ENCODE assay signal across 19 cellular contexts in genomic region chr18:24875286-24875685, GRCh38.
DNase-seq lines count a peak whose midpoint lies in the region; ATAC-seq and TF ChIP-seq lines count a peak whose summit lies in the region.
"Had no signal": no experiment of that assay in that cellular context is flagged by ENCODE, and none has a peak within 500 bp of the region (broad histone marks: within the 10 kb centered on the region; RNA-seq: fewer than 3 reads in every experiment).

No MANE protein-coding gene starts in this region.

- H2BK120ac ChIP-seq in IMR-90 (ENCODE audit: low read depth, low read length) (peak overlapping the region; percentile 85; the same call in 1 of the 2 replicates), mesenchymal stem cell (ENCODE audit: low read depth, low read length) (no peak overlapping the region)

- ATAC-seq in IMR-90 (ENCODE audit: low read depth) (no peak), WTC11 (peak; percentile 30; the same call in 1 of the 2 replicates), GM21367 (IDR thresholded peaks at IDR 0.05; ENCODE audit: unreplicated experiment) (no peak), HG02884 (IDR thresholded peaks at IDR 0.05; ENCODE audit: unreplicated experiment) (no peak)
- ATAC-seq in activated naive CD4-positive, alpha-beta T cell treated with anti-CD3 and anti-CD28 coated beads, Interleukin-2, amount 50 U/mL, for 72 hours: no peak
- ATAC-seq: HepG2, Panc1, Right ventricle myocardium inferior had no signal

- dilution Hi-C loops in IMR-90 (cut with HindIII; ENCODE audit: low sequenced_read_pairs, unreplicated experiment): no loop called here

- no TSS peak for BruUV-seq in IMR-90 (replicated peaks; lab: Mats Ljungman, UMichigan)

- no peaks in the 10 kb centered on the region for H3K36me3 Mint-ChIP-seq in WTC11
- no peaks in the 10 kb centered on the region for H3K36me3 Mint-ChIP-seq in activated naive CD4-positive, alpha-beta T cell treated with anti-CD3 and anti-CD28 coated beads, Interleukin-2, amount 50 U/mL, for 72 hours

- H3K14ac ChIP-seq in IMR-90 (replicated peaks; ENCODE audit: low read depth, low read length) (no peak overlapping the region), mesenchymal stem cell (ENCODE audit: low read length in 2 of 2) (no peak overlapping the region)

- CTCF ChIA-PET in IMR-90 (lab: Yijun Ruan, JAX) (no interaction called here), WTC11 (lab: Charles Lee) (no interaction called here)

- peaks cover 5% of the 10 kb centered on the region for H3K4me1 Mint-ChIP-seq in WTC11

- no peak overlapping the region for H3K56ac ChIP-seq in IMR-90 (ENCODE audit: extremely low read depth, insufficient read depth, low read length)

- DNase-seq in AG08395 (ENCODE audit: low spot score): peak; percentile 27
- no peak for DNase-seq in IMR-90
- DNase-seq in WTC11 (ENCODE audit: low spot score): no peak
- DNase-seq in mesenchymal stem cell: no peak
- DNase-seq in glomerular visceral epithelial cell (ENCODE audit: extremely low spot score): no peak
- DNase-seq in activated naive CD4-positive, alpha-beta T cell treated with anti-CD3 and anti-CD28 coated beads, Interleukin-2, amount 50 U/mL, for 72 hours (ENCODE audit: low spot score in 2 of 2): no peak
- DNase-seq: HFFc6, MM.1S, NCI-H1092 treated with DMSO at 0.1 percent for 48 hours, NCI-H2227 treated with DMSO at 0.1 percent for 48 hours, NCI-H524, SK-N-SH had no signal

- H3K4me2 ChIP-seq in IMR-90 (ENCODE audit: low read depth, low read length) (no peak overlapping the region), mesenchymal stem cell (ENCODE audit: low read length, poor library complexity, severe bottlenecking) (no peak overlapping the region)
- H3K4me2 ChIP-seq: KMS-11, SK-N-SH had no signal

- H3K4ac ChIP-seq in IMR-90 (ENCODE audit: low read depth, low read length) (peak overlapping the region; percentile 91), mesenchymal stem cell (ENCODE audit: low read depth in 1 of 2, low read length in 2 of 2) (no peak overlapping the region)

- in situ Hi-C loops in IMR-90 (cut with MboI; ENCODE audit: low sequenced_read_pairs): loop anchor here (10.0 kb wide), 1 partner anchor 480 kb away; the partner anchor contains the start of gene ZNF521

- H2BK20ac ChIP-seq in IMR-90 (ENCODE audit: low read depth, low read length): peak overlapping the region; percentile 41; the same call in 1 of the 2 replicates

- peak overlapping the region; percentile 33; the same call in 1 of the 2 replicates for H3K18ac ChIP-seq in IMR-90 (ENCODE audit: low read depth, low read length)
- H3K18ac ChIP-seq in mesenchymal stem cell (ENCODE audit: low read depth in 1 of 2, low read length in 2 of 2): no peak overlapping the region

- no peak overlapping the region for H3K27ac ChIP-seq in IMR-90 (ENCODE audit: insufficient read depth, low read length)
- no peak overlapping the region for H3K27ac ChIP-seq in mesenchymal stem cell (ENCODE audit: low read length, poor library complexity, severe bottlenecking)
- H3K27ac ChIP-seq: 22Rv1, KMS-11 had no signal

- H4K91ac ChIP-seq in IMR-90 (ENCODE audit: insufficient read depth, low read depth, low read length) (no peak overlapping the region), mesenchymal stem cell (ENCODE audit: low read length) (no peak overlapping the region)

- H3K23ac ChIP-seq in IMR-90 (ENCODE audit: low read depth, low read length) (no peak overlapping the region), mesenchymal stem cell (ENCODE audit: low read length in 2 of 2) (no peak overlapping the region)

- H4K8ac ChIP-seq in IMR-90 (ENCODE audit: low read depth in 2 of 2, low read length in 2 of 2) (no peak overlapping the region; a peak in 1 of 4 replicates), mesenchymal stem cell (ENCODE audit: low read length) (no peak overlapping the region)

- H3K9ac ChIP-seq in IMR-90 (ENCODE audit: low read depth, low read length): no peak overlapping the region
- peak overlapping the region; percentile 23 for H3K9ac ChIP-seq in mesenchymal stem cell (ENCODE audit: low read length)
- H3K9ac ChIP-seq: KMS-11, SK-N-SH had no signal

- peaks cover 2% of the 10 kb centered on the region; the same call in 1 of the 2 replicates for H3K9me1 ChIP-seq in IMR-90 (ENCODE audit: insufficient read depth, low read length)

- no peak overlapping the region for H2AK9ac ChIP-seq in IMR-90 (replicated peaks; ENCODE audit: low read depth, low read length, poor library complexity)

- no peak overlapping the region for H2BK5ac ChIP-seq in IMR-90 (ENCODE audit: low read depth, low read length, poor library complexity, severe bottlenecking)
- H2BK5ac ChIP-seq in mesenchymal stem cell (ENCODE audit: low read depth, low read length, poor library complexity, severe bottlenecking): no peak overlapping the region

- H3K4me1 ChIP-seq in IMR-90 (ENCODE audit: control insufficient read depth, insufficient read depth, low read length) (peaks cover 8% of the 10 kb centered on the region), mesenchymal stem cell (ENCODE audit: control insufficient read depth, insufficient read depth, low read depth, low read length) (no peaks in the 10 kb centered on the region)

- H3K27me3 Mint-ChIP-seq in WTC11 (ENCODE audit: low read depth): no peaks in the 10 kb centered on the region

- no peak for TF ChIP-seq RAD21 in IMR-90 (IDR thresholded peaks at IDR 0.05; ENCODE audit: low read length)

- POLR2A ChIA-PET in IMR-90 (lab: Charles Lee; ENCODE audit: unreplicated experiment): no interaction called here
- POLR2A ChIA-PET in WTC11 (lab: Charles Lee): no interaction called here

- H4K5ac ChIP-seq in IMR-90 (ENCODE audit: low read depth, low read length): no peak overlapping the region

- intact Hi-C loops in IMR-90 (cut with micrococcal nuclease): loop anchor here (10.0 kb wide), 1 partner anchor 630 kb away; no protein-coding TSS in a partner anchor

- H3K4me3 Mint-ChIP-seq in WTC11: no peak overlapping the region
- H3K4me3 Mint-ChIP-seq: HFFc6 had no signal

- no peak for TF ChIP-seq POLR2A in IMR-90 (IDR thresholded peaks at IDR 0.05; ENCODE audit: low read depth, low read length)

- H3K79me1 ChIP-seq in IMR-90 (ENCODE audit: low read depth in 1 of 2, low read length in 2 of 2) (no peaks in the 10 kb centered on the region), mesenchymal stem cell (replicated peaks; ENCODE audit: low read length, poor library complexity, severe bottlenecking) (no peaks in the 10 kb centered on the region)

- H3K36me3 ChIP-seq in IMR-90 (ENCODE audit: control insufficient read depth, insufficient read depth, low read length): no peaks in the 10 kb centered on the region
- H3K36me3 ChIP-seq in mesenchymal stem cell (ENCODE audit: control insufficient read depth in 1 of 2, insufficient read depth in 2 of 2, low read depth in 1 of 2, low read length in 2 of 2): no peaks in the 10 kb centered on the region

- H3K4me3 ChIP-seq in IMR-90 (ENCODE audit: insufficient read depth, low read depth, low read length) (no peak overlapping the region), mesenchymal stem cell (ENCODE audit: insufficient read depth in 1 of 2, low read depth in 1 of 2, low read length in 2 of 2) (no peak overlapping the region)

- H3K9me3 Mint-ChIP-seq in WTC11: peaks cover 6% of the 10 kb centered on the region; the same call in 1 of the 2 replicates
- H3K9me3 Mint-ChIP-seq in activated naive CD4-positive, alpha-beta T cell treated with anti-CD3 and anti-CD28 coated beads, Interleukin-2, amount 50 U/mL, for 72 hours: peaks cover 2 to 6% of the 10 kb centered on the region in 2 donors

- H2BK15ac ChIP-seq in IMR-90 (ENCODE audit: low read depth, low read length) (peak overlapping the region; percentile 22; the same call in 1 of the 3 replicates), mesenchymal stem cell (ENCODE audit: low read depth, poor library complexity, severe bottlenecking) (no peak overlapping the region)

- no peak overlapping the region for H2BK12ac ChIP-seq in mesenchymal stem cell (ENCODE audit: low read length in 2 of 2)

- H3K27me3 ChIP-seq in IMR-90 (ENCODE audit: control insufficient read depth, insufficient read depth, low read length) (no peaks in the 10 kb centered on the region), mesenchymal stem cell (ENCODE audit: control insufficient read depth in 1 of 2, insufficient read depth in 1 of 2, low read length in 2 of 2) (peaks cover 0 to 16% of the 10 kb centered on the region in 2 experiments)

- TF ChIP-seq CTCF in IMR-90 (conservative IDR thresholded peaks at IDR 0.05; ENCODE audit: low read depth, low read length) (no peak), WTC11 (IDR thresholded peaks at IDR 0.05) (no peak)

- H3K9me3 ChIP-seq in IMR-90 (ENCODE audit: control insufficient read depth, insufficient read depth, low read length) (peaks cover 3% of the 10 kb centered on the region; the same call in 1 of the 2 replicates), mesenchymal stem cell (ENCODE audit: control insufficient read depth, low read length) (no peaks in the 10 kb centered on the region)
- H3K9me3 ChIP-seq: SK-N-SH had no signal

- H2AFZ ChIP-seq in IMR-90 (replicated peaks; ENCODE audit: low read length, poor library complexity) (no peak overlapping the region), mesenchymal stem cell (ENCODE audit: low read depth, low read length) (no peak overlapping the region)

- peak overlapping the region; percentile 10; the same call in 1 of the 2 replicates for H2AK5ac ChIP-seq in IMR-90 (ENCODE audit: low read depth, low read length)
- H2AK5ac ChIP-seq in mesenchymal stem cell (ENCODE audit: low read length, severe bottlenecking): no peak overlapping the region

- WGBS in IMR-90 (ENCODE audit: extremely low coverage in 2 of 2, insufficient read length in 1 of 2), 2 experiments: no CpG with 5 or more reads among the region's 3 CpGs
- WGBS in mesenchymal stem cell: 78% methylated on average over 1 of the region's 3 CpGs

- H4K20me1 ChIP-seq in IMR-90 (ENCODE audit: insufficient read depth, low read length): no peaks in the 10 kb centered on the region

- no peak overlapping the region for H3K27ac Mint-ChIP-seq in WTC11
- H3K27ac Mint-ChIP-seq in activated naive CD4-positive, alpha-beta T cell treated with anti-CD3 and anti-CD28 coated beads, Interleukin-2, amount 50 U/mL, for 72 hours: no peak overlapping the region
- H3K27ac Mint-ChIP-seq: HFFc6 had no signal

TF ChIP-seq in IMR-90, 13 proteins besides CTCF, POLR2A, EP300 and RAD21 (continues in another document):
- TF ChIP-seq MXI1 (IDR thresholded peaks at IDR 0.05; ENCODE audit: borderline replicate concordance, low read depth, low read length) (no peak), SMC3 (IDR thresholded peaks at IDR 0.05; ENCODE audit: low read depth, low read length) (no peak), CHD1 (IDR thresholded peaks at IDR 0.05; ENCODE audit: low read depth, low read length) (no peak), FOS (IDR thresholded peaks at IDR 0.05; ENCODE audit: low read depth, low read length) (no peak), CEBPB (IDR thresholded peaks at IDR 0.05; ENCODE audit: low read depth, low read length) (no peak)

TF ChIP-seq in WTC11, 78 proteins besides CTCF, POLR2A, EP300 and RAD21 (continues in another document):
- no peak for TF ChIP-seq GRHL2 (CRISPR knock-in tag; IDR thresholded peaks at IDR 0.05; ENCODE audit: insufficient replicate concordance, severe bottlenecking)
